In genomic region chr6:11236351-11236750, GRCh38 we compare ENCODE assay signal across 8 cellular contexts. TPM values are rescaled to one million over a fixed set of nuclear protein-coding genes. Genes with fewer than 3 reads are reported as not detected.
A peak's percentile ranks its signal among the peaks of the same experiment; 100 is the strongest.
DNase-seq lines count a peak whose midpoint lies in the region; ATAC-seq, FAIRE-seq and TF ChIP-seq lines count a peak whose summit lies in the region.

No MANE protein-coding gene starts in this region.

- H3K9ac ChIP-seq in endothelial cell of umbilical vein (replicated peaks; ENCODE audit: extremely low read depth, insufficient read depth, low read length) (no peak overlapping the region), subcutaneous abdominal adipose tissue (ENCODE audit: low read length in 5 of 5) (no peak overlapping the region)

- TF ChIP-seq POLR2A in endothelial cell of umbilical vein (IDR thresholded peaks at IDR 0.05; ENCODE audit: low read depth, low read length), result no peak

- BruUV-seq in endothelial cell of umbilical vein (replicated peaks; lab: Mats Ljungman, UMichigan), result no TSS peak

- H3K4me3 ChIP-seq in endothelial cell of umbilical vein (replicated peaks in 1 of 3; ENCODE audit: insufficient read depth in 1 of 3, low read depth in 1 of 3, low read length in 3 of 3), result no peak overlapping the region
- peak overlapping the region in 1 of 5 donors; percentile 4 for H3K4me3 ChIP-seq in subcutaneous abdominal adipose tissue (ENCODE audit: low read depth in 1 of 5, low read length in 5 of 5)

- H3K9me3 ChIP-seq in endothelial cell of umbilical vein (replicated peaks; ENCODE audit: control insufficient read depth, insufficient read depth, low read length) (no peaks in the 10 kb centered on the region), subcutaneous abdominal adipose tissue (ENCODE audit: control insufficient read depth in 5 of 5, low read length in 5 of 5) (no peaks in the 10 kb centered on the region)

- no peaks in the 10 kb centered on the region for H4K20me1 ChIP-seq in endothelial cell of umbilical vein (replicated peaks; ENCODE audit: control insufficient read depth, extremely low read depth, insufficient read depth, low read length)

- H3K4me1 Mint-ChIP-seq in activated CD8-positive, alpha-beta memory T cell treated with anti-CD3 and anti-CD28 coated beads, Interleukin-2, amount 10 ng/mL, durations not matched to agents 7 days and 5 days, result peaks cover 42% of the 10 kb centered on the region

- dilution Hi-C loops in endothelial cell of umbilical vein (cut with MboI; ENCODE audit: extremely low pct_ligation_motif_present, low sequenced_read_pairs), result no loop called here

- H3K4me3 Mint-ChIP-seq in activated CD8-positive, alpha-beta memory T cell treated with anti-CD3 and anti-CD28 coated beads, Interleukin-2, amount 10 ng/mL, durations not matched to agents 7 days and 5 days, result no peak overlapping the region

- peak overlapping the region; percentile 60 for H3K27ac Mint-ChIP-seq in activated CD8-positive, alpha-beta memory T cell treated with anti-CD3 and anti-CD28 coated beads, Interleukin-2, amount 10 ng/mL, durations not matched to agents 7 days and 5 days

- H2AFZ ChIP-seq in endothelial cell of umbilical vein (ENCODE audit: low read depth, low read length), result peak overlapping the region; percentile 21

- no peak for TF ChIP-seq CTCF in endothelial cell of umbilical vein (IDR thresholded peaks at IDR 0.05; ENCODE audit: extremely low read depth in 1 of 2, insufficient read depth in 1 of 2, low read depth in 1 of 2, low read length in 2 of 2)

- H3K27ac ChIP-seq in endothelial cell of umbilical vein (ENCODE audit: insufficient read depth, low read depth, low read length) (peak overlapping the region; percentile 5), subcutaneous abdominal adipose tissue (ENCODE audit: low read depth, low read length) (peak overlapping the region; percentile 79)

- no peak for ATAC-seq in activated CD8-positive, alpha-beta memory T cell treated with anti-CD3 and anti-CD28 coated beads, Interleukin-2, amount 10 ng/mL, durations not matched to agents 7 days and 5 days

- no peaks in the 10 kb centered on the region for H3K27me3 Mint-ChIP-seq in activated CD8-positive, alpha-beta memory T cell treated with anti-CD3 and anti-CD28 coated beads, Interleukin-2, amount 10 ng/mL, durations not matched to agents 7 days and 5 days

- H3K36me3 ChIP-seq in endothelial cell of umbilical vein (ENCODE audit: control insufficient read depth in 2 of 2, extremely low read depth in 1 of 2, insufficient read depth in 2 of 2, low read length in 2 of 2) (no peaks in the 10 kb centered on the region), subcutaneous abdominal adipose tissue (ENCODE audit: control insufficient read depth in 5 of 5, insufficient read depth in 5 of 5, low read length in 5 of 5) (no peaks in the 10 kb centered on the region)

- peak; percentile 70 for DNase-seq in activated CD8-positive, alpha-beta memory T cell treated with anti-CD3 and anti-CD28 coated beads, Interleukin-2, amount 10 ng/mL, durations not matched to agents 7 days and 5 days
- no peak for DNase-seq in activated CD8-positive, alpha-beta memory T cell treated with anti-CD3 and anti-CD28 coated beads, Interleukin-2, amount 50 U/mL, for 4 hours
- DNase-seq in T follicular helper cell (ENCODE audit: low read depth) (peak; percentile 20), endothelial cell of umbilical vein (ENCODE audit: low read depth, low spot score) (peak; percentile 71), urothelium cell line (ENCODE audit: low spot score) (no peak), ecto neural progenitor cell (ENCODE audit: low spot score) (no peak), SW480 (ENCODE audit: low spot score) (no peak)

- H3K9me1 ChIP-seq in endothelial cell of umbilical vein (replicated peaks; ENCODE audit: control insufficient read depth, extremely low read depth, insufficient read depth, low read length), result no peaks in the 10 kb centered on the region

- FAIRE-seq in endothelial cell of umbilical vein (lab: Jason Lieb, UNC) (peak; percentile 40), urothelium cell line (lab: Jason Lieb, UNC) (no peak)

- H3K4me1 ChIP-seq in endothelial cell of umbilical vein (ENCODE audit: control insufficient read depth, extremely low read depth, insufficient read depth, low read length) (peaks cover 13% of the 10 kb centered on the region), subcutaneous abdominal adipose tissue (ENCODE audit: control insufficient read depth in 5 of 5, insufficient read depth in 5 of 5, low read length in 5 of 5) (peaks cover 6 to 42% (median 35%) of the 10 kb centered on the region in 5 donors)

- POLR2A ChIA-PET in endothelial cell of umbilical vein (lab: Charles Lee), result no interaction called here

- intact Hi-C loops in endothelial cell of umbilical vein (cut with micrococcal nuclease), result no loop called here

- H3K36me3 Mint-ChIP-seq in activated CD8-positive, alpha-beta memory T cell treated with anti-CD3 and anti-CD28 coated beads, Interleukin-2, amount 10 ng/mL, durations not matched to agents 7 days and 5 days, result peaks cover 19% of the 10 kb centered on the region

- H3K27me3 ChIP-seq in endothelial cell of umbilical vein (ENCODE audit: control insufficient read depth in 2 of 2, insufficient read depth in 2 of 2, low read length in 2 of 2) (no peaks in the 10 kb centered on the region), subcutaneous abdominal adipose tissue (ENCODE audit: control insufficient read depth in 5 of 5, insufficient read depth in 4 of 5, low read length in 5 of 5) (no peaks in the 10 kb centered on the region)

- H3K4me2 ChIP-seq in endothelial cell of umbilical vein (ENCODE audit: insufficient read depth, low read length), result peak overlapping the region; percentile 13

- peaks cover 10% of the 10 kb centered on the region for H3K79me2 ChIP-seq in endothelial cell of umbilical vein (ENCODE audit: control insufficient read depth, insufficient read depth, low read length)

- CTCF ChIA-PET in activated CD8-positive, alpha-beta memory T cell treated with anti-CD3 and anti-CD28 coated beads, Interleukin-2, amount 10 ng/mL, durations not matched to agents 7 days and 5 days (lab: Charles Lee), result interaction anchor here (6.8 kb wide), 1 partner anchor 14 kb away, joined by 37 read pairs; no protein-coding TSS in a partner anchor
- CTCF ChIA-PET in endothelial cell of umbilical vein (lab: Charles Lee), result interaction anchor here (0.9 to 2.2 kb wide), 5 partner anchors 10 to 260 kb away, joined by 3 to 7 read pairs (median 4); no protein-coding TSS in a partner anchor

- peaks cover 3% of the 10 kb centered on the region for H3K9me3 Mint-ChIP-seq in activated CD8-positive, alpha-beta memory T cell treated with anti-CD3 and anti-CD28 coated beads, Interleukin-2, amount 10 ng/mL, durations not matched to agents 7 days and 5 days (ENCODE audit: low read depth)

TF ChIP-seq in endothelial cell of umbilical vein, 7 proteins besides CTCF, POLR2A, EP300 and RAD21:
- TF ChIP-seq POLR2AphosphoS5 (IDR thresholded peaks at IDR 0.05; ENCODE audit: insufficient read depth, low read depth, low read length) (no peak), MAX (IDR thresholded peaks at IDR 0.05; ENCODE audit: insufficient read depth, insufficient read length) (peak; percentile 42)
TF ChIP-seq in endothelial cell of umbilical vein: peak in this region for 1.

RNA-seq across cellular contexts. Expression of gene NEDD9, which starts 3.9 kb away (rescaled TPM):
- 100 to 1,000 TPM in 1 of 2 experiments, 10 to 100 TPM in 1; 84.5 to 114 TPM for total RNA-seq in activated CD8-positive, alpha-beta memory T cell treated with anti-CD3 and anti-CD28 coated beads, Interleukin-2, amount 10 ng/mL, durations not matched to agents 7 days and 5 days
- 55.2 and 73.0 TPM in 2 replicates for total RNA-seq in endothelial cell of umbilical vein
- 61.0 and 69.8 TPM in 2 replicates for polyA plus RNA-seq in endothelial cell of umbilical vein
- 50.2 and 54.6 TPM in 2 replicates for polyA plus RNA-seq in endothelial cell of umbilical vein (2011; cell fraction: cytosol; rRNA removed)
- polyA plus RNA-seq in endothelial cell of umbilical vein (2011; cell fraction: nucleus; rRNA removed), result 129 and 134 TPM in 2 replicates
- polyA plus RNA-seq in endothelial cell of umbilical vein (2012), result 41.1 and 43.9 TPM in 2 replicates
- polyA minus RNA-seq in endothelial cell of umbilical vein, result 132 and 144 TPM in 2 replicates
- polyA minus RNA-seq in endothelial cell of umbilical vein (2011; cell fraction: cytosol; rRNA and poly(A)+ RNA removed), result 3.8 TPM
- polyA minus RNA-seq in endothelial cell of umbilical vein (2011; cell fraction: nucleus; rRNA and poly(A)+ RNA removed), result 133 and 155 TPM in 2 replicates

Comparison
In these comparisons a context has a peak if more than half of its experiments do, and no peak if none do; other contexts are left out.
1. DNase-seq: peak in activated CD8-positive, alpha-beta memory T cell treated with anti-CD3 and anti-CD28 coated beads, Interleukin-2, amount 10 ng/mL, durations not matched to agents 7 days and 5 days (single experiment), T follicular helper cell (single experiment) and endothelial cell of umbilical vein (single experiment); none in activated CD8-positive, alpha-beta memory T cell treated with anti-CD3 and anti-CD28 coated beads, Interleukin-2, amount 50 U/mL, for 4 hours (single experiment), urothelium cell line (single experiment), ecto neural progenitor cell (single experiment) and SW480 (single experiment).